13 cellular contexts compared by ENCODE assay signal in the genomic region with DNA sequence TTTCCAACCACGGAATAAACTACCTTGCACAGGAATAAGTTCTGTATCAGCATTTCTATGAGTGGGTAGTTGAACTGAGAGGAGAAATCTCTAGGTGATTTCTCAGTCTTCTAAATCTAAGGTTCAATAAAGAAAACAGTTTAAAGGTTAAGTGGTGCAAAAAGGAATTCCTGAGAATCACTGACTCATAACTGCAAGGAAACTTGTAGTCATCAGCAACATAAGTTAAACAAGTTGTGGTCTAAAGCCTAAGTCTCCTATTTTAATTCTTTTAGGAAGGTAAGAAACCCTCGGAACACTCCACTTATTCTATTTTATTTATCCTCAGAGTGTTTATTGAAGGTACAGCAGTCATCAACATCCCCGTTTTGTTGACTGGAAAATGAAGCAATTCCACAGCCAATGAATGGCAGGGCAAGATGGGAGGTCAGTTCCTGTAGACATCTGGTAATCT.
DNase-seq lines count a peak whose midpoint lies in the region; TF ChIP-seq lines count a peak whose summit lies in the region.
"Had no signal": no experiment of that assay in that cellular context is flagged by ENCODE, and none has a peak within 500 bp of the region (broad histone marks: within the 10 kb centered on the region; RNA-seq: fewer than 3 reads in every experiment).

No MANE protein-coding gene starts in this region.

- H3K4me3 ChIP-seq in GM23248 = no peak overlapping the region
- no peak overlapping the region for H3K4me3 ChIP-seq in epithelial cell of proximal tubule (ENCODE audit: low read depth, low read length)
- no peak overlapping the region for H3K4me3 ChIP-seq in H7 (ENCODE audit: insufficient read depth, low read depth, low read length)

- peak; percentile 86 for DNase-seq in GM23248
- DNase-seq in RKO (ENCODE audit: low spot score) = peak; percentile 52
- DNase-seq in epithelial cell of proximal tubule (ENCODE audit: low read depth) = peak; percentile 83
- DNase-seq in renal cortical epithelial cell (ENCODE audit: low read depth) = peak; percentile 98
- DNase-seq in NCI-H1092 treated with DMSO at 0.1 percent for 48 hours (lab: John Stamatoyannopoulos, UW) = no peak
- no peak for DNase-seq in NCI-H1930 (lab: John Stamatoyannopoulos, UW)
- no peak for DNase-seq in H7
- no peak for DNase-seq in mucosa of gallbladder (ENCODE audit: low spot score)
- DNase-seq: MV-4-11; naive thymus-derived CD8-positive, alpha-beta T cell; NCI-H524; stimulated activated CD4-positive, alpha-beta T cell treated with anti-CD3 and anti-CD28 coated beads, Interleukin-1b, Interleukin-23, amount 100 ng/mL, for 48 hours; substantia nigra had no signal

- no peaks in the 10 kb centered on the region for H4K20me1 ChIP-seq in GM23248 (ENCODE audit: insufficient read depth)

- no peak for TF ChIP-seq CTCF in epithelial cell of proximal tubule (conservative IDR thresholded peaks at IDR 0.05; ENCODE audit: low read depth, low read length)

- H3K27me3 ChIP-seq in GM23248 (replicated peaks; ENCODE audit: insufficient read depth) (no peaks in the 10 kb centered on the region), H7 (ENCODE audit: control insufficient read depth, insufficient read depth, low read length) (no peaks in the 10 kb centered on the region)

- 31 to 38% methylated on average over 3 of the region's 3 CpGs for WGBS in GM23248 (ENCODE audit: low coverage in 1 of 2, low lambda C conversion rate in 2 of 2, missing lambda C conversion rate in 2 of 2), 2 experiments

- H3K4me1 ChIP-seq in GM23248 (ENCODE audit: insufficient read depth) = peaks cover 74% of the 10 kb centered on the region

- H3K9ac ChIP-seq in GM23248 = peak overlapping the region; percentile 25; the same call in 1 of the 2 replicates

- in situ Hi-C loops in GM23248 (cut with MboI) = no loop called here

- peak overlapping the region; percentile 79 for H3K27ac ChIP-seq in GM23248

- H3K36me3 ChIP-seq in GM23248 (ENCODE audit: low read depth) (no peaks in the 10 kb centered on the region), H7 (replicated peaks; ENCODE audit: control insufficient read depth, insufficient read depth, low read length) (no peaks in the 10 kb centered on the region)

- H2AFZ ChIP-seq in GM23248 = no peak overlapping the region

- 0 out of 2 replicates have a peak, but pooled peaks cover 6% of the 10 kb centered on the region for H3K9me2 ChIP-seq in GM23248 (ENCODE audit: insufficient read depth)

- H3K9me3 ChIP-seq in GM23248 (ENCODE audit: low read depth) = no peaks in the 10 kb centered on the region

- H3K4me2 ChIP-seq in GM23248 (ENCODE audit: unreplicated experiment) = peak overlapping the region; percentile 45

- H3K79me2 ChIP-seq in GM23248 (ENCODE audit: insufficient read depth) = no peaks in the 10 kb centered on the region

- peaks cover 58% of the 10 kb centered on the region for H3F3A ChIP-seq in GM23248 (ENCODE audit: insufficient read depth)

Comparison
In these comparisons a context has a peak if more than half of its experiments do, and no peak if none do; other contexts are left out.
1. DNase-seq: peak in GM23248 (single experiment), RKO (single experiment), epithelial cell of proximal tubule (single experiment) and renal cortical epithelial cell (single experiment); none in NCI-H1092 treated with DMSO at 0.1 percent for 48 hours (single experiment), NCI-H1930 (0 of 2), H7 (single experiment) and mucosa of gallbladder (single experiment).